25 cellular contexts compared by ENCODE assay signal in the genomic region with DNA sequence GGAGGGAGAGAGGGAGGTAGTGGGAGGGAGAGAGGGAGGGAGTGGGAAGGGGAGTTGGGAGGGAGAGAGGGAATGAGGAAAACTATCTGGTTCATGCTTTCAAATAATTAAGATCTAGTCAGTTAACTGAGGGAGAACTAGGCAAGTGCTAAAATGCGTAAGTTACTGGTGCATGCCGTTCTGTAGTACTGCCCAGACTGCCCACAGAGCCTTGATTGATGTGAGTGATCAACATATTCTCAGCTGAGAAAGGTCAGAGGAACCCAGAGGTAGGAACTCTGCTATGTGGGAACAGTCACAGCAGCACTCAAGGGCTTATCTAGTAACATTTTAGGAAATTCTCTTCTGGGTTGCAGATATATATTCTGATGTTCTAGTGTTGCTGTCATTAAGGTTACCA.
DNase-seq lines count a peak whose midpoint lies in the region; ATAC-seq, FAIRE-seq and TF ChIP-seq lines count a peak whose summit lies in the region.
"Had no signal": no experiment of that assay in that cellular context is flagged by ENCODE, and none has a peak within 500 bp of the region (broad histone marks: within the 10 kb centered on the region; RNA-seq: fewer than 3 reads in every experiment).

No MANE protein-coding gene starts in this region.

- H3K4me2 ChIP-seq in HepG2 (ENCODE audit: low read depth, low read length), result no peak overlapping the region
- H3K4me2 ChIP-seq in endothelial cell of umbilical vein (ENCODE audit: insufficient read depth, low read length), result no peak overlapping the region
- H3K4me2 ChIP-seq: BLaER1 had no signal

- in situ Hi-C loops in HepG2 (cut with HindIII; ENCODE audit: extremely low pct_ligation_motif_present, low pct_unique_long_range_greater_than_20kb), result no loop called here

- TF ChIP-seq RAD21 in HepG2 (CRISPR knock-in tag; IDR thresholded peaks at IDR 0.05), result no peak

- dilution Hi-C loops in endothelial cell of umbilical vein (cut with MboI; ENCODE audit: extremely low pct_ligation_motif_present, low sequenced_read_pairs), result no loop called here

- POLR2A ChIA-PET in HepG2 (lab: Yijun Ruan, JAX), result no interaction called here
- POLR2A ChIA-PET in endothelial cell of umbilical vein (lab: Charles Lee), result no interaction called here

- 10% methylated on average over 2 of the region's 2 CpGs for WGBS in HepG2 (ENCODE audit: low lambda C conversion rate)
- 17% methylated on average over 2 of the region's 2 CpGs for WGBS in right lobe of liver (ENCODE audit: insufficient coverage, low coverage, low lambda C conversion rate, missing lambda C conversion rate)

- TF ChIP-seq CTCF in HepG2 (CRISPR knock-in tag; IDR thresholded peaks at IDR 0.05) (no peak), right lobe of liver (IDR thresholded peaks at IDR 0.05) (no peak), endothelial cell of umbilical vein (IDR thresholded peaks at IDR 0.05; ENCODE audit: extremely low read depth in 1 of 2, insufficient read depth in 1 of 2, low read depth in 1 of 2, low read length in 2 of 2) (no peak), vagina (IDR thresholded peaks at IDR 0.05) (no peak)

- H3K9me3 ChIP-seq in HepG2 (ENCODE audit: low read length) (no peaks in the 10 kb centered on the region), right lobe of liver (no peaks in the 10 kb centered on the region), endothelial cell of umbilical vein (replicated peaks; ENCODE audit: control insufficient read depth, insufficient read depth, low read length) (no peaks in the 10 kb centered on the region), vagina (no peaks in the 10 kb centered on the region)
- H3K9me3 ChIP-seq: BLaER1, Caco-2, HAP-1 had no signal

- no peak for FAIRE-seq in HepG2 (lab: Jason Lieb, UNC)
- peak; percentile 4 for FAIRE-seq in endothelial cell of umbilical vein (lab: Jason Lieb, UNC)
- FAIRE-seq: A204.1, D721Med, GM12878, GM19239, H54 had no signal

- no peaks in the 10 kb centered on the region for H3K4me1 ChIP-seq in HepG2 (ENCODE audit: insufficient read depth, low read length)
- no peaks in the 10 kb centered on the region for H3K4me1 ChIP-seq in right lobe of liver
- H3K4me1 ChIP-seq in endothelial cell of umbilical vein (ENCODE audit: control insufficient read depth, extremely low read depth, insufficient read depth, low read length), result no peaks in the 10 kb centered on the region
- no peaks in the 10 kb centered on the region for H3K4me1 ChIP-seq in vagina
- H3K4me1 ChIP-seq: BLaER1, Caco-2, HAP-1 had no signal

- H4K20me1 ChIP-seq in HepG2 (ENCODE audit: insufficient read depth, low read length) (no peaks in the 10 kb centered on the region), endothelial cell of umbilical vein (replicated peaks; ENCODE audit: control insufficient read depth, extremely low read depth, insufficient read depth, low read length) (no peaks in the 10 kb centered on the region)
- H4K20me1 ChIP-seq: BLaER1 had no signal

- no peaks in the 10 kb centered on the region for H3K79me2 ChIP-seq in HepG2 (ENCODE audit: insufficient read depth, low read length)
- no peaks in the 10 kb centered on the region for H3K79me2 ChIP-seq in endothelial cell of umbilical vein (ENCODE audit: control insufficient read depth, insufficient read depth, low read length)

- H3K27ac ChIP-seq in HepG2 (ENCODE audit: extremely low read length, insufficient read depth, low read length) (no peak overlapping the region), right lobe of liver (no peak overlapping the region), endothelial cell of umbilical vein (ENCODE audit: insufficient read depth, low read depth, low read length) (no peak overlapping the region), vagina (no peak overlapping the region)
- H3K27ac ChIP-seq: 22Rv1, BLaER1, C4-2B had no signal

- CTCF ChIA-PET in HepG2 (lab: Yijun Ruan, JAX; ENCODE audit: low intra/inter-chr PET ratio, low total read pairs), result no interaction called here
- CTCF ChIA-PET in endothelial cell of umbilical vein (lab: Charles Lee), result no interaction called here

- H3K27me3 ChIP-seq in HepG2 (ENCODE audit: control insufficient read depth in 1 of 2, insufficient read depth in 2 of 2, low read length in 2 of 2) (no peaks in the 10 kb centered on the region), right lobe of liver (no peaks in the 10 kb centered on the region), endothelial cell of umbilical vein (ENCODE audit: control insufficient read depth in 2 of 2, insufficient read depth in 2 of 2, low read length in 2 of 2) (no peaks in the 10 kb centered on the region), vagina (no peaks in the 10 kb centered on the region)
- H3K27me3 ChIP-seq: BLaER1 had no signal

- intact Hi-C loops in HepG2 (cut with micrococcal nuclease; ENCODE audit: unreplicated experiment) (no loop called here), right lobe of liver (cut with DNase I) (no loop called here), endothelial cell of umbilical vein (cut with micrococcal nuclease) (no loop called here), Right ventricle myocardium superior (cut with DNase I) (no loop called here), vagina (cut with DNase I) (no loop called here)

- H3K4me3 ChIP-seq in HepG2 (replicated peaks in 1 of 3; ENCODE audit: insufficient read depth in 1 of 3, low read depth in 2 of 3, low read length in 3 of 3) (no peak overlapping the region), right lobe of liver (no peak overlapping the region), endothelial cell of umbilical vein (replicated peaks in 1 of 3; ENCODE audit: insufficient read depth in 1 of 3, low read depth in 1 of 3, low read length in 3 of 3) (no peak overlapping the region), vagina (no peak overlapping the region)
- H3K4me3 ChIP-seq: BLaER1, GM12878, HAP-1 had no signal

- no peak for ATAC-seq in HepG2
- ATAC-seq in right lobe of liver, result no peak
- ATAC-seq in Right ventricle myocardium superior (ENCODE audit: poor library complexity), result no peak
- ATAC-seq: CD8-positive, alpha-beta T cell; GM12878 had no signal

- no peak for TF ChIP-seq POLR2A in HepG2 (IDR thresholded peaks at IDR 0.05; ENCODE audit: insufficient read depth in 1 of 2, low read depth in 2 of 2, low read length in 2 of 2)
- no peak for TF ChIP-seq POLR2A in right lobe of liver (IDR thresholded peaks at IDR 0.05)
- no peak for TF ChIP-seq POLR2A in endothelial cell of umbilical vein (IDR thresholded peaks at IDR 0.05; ENCODE audit: low read depth, low read length)
- no peak for TF ChIP-seq POLR2A in vagina (IDR thresholded peaks at IDR 0.05)

- H3K36me3 ChIP-seq in HepG2 (replicated peaks in 1 of 2; ENCODE audit: control insufficient read depth in 1 of 2, insufficient read depth in 2 of 2, low read length in 2 of 2) (no peaks in the 10 kb centered on the region), right lobe of liver (no peaks in the 10 kb centered on the region), endothelial cell of umbilical vein (ENCODE audit: control insufficient read depth in 2 of 2, extremely low read depth in 1 of 2, insufficient read depth in 2 of 2, low read length in 2 of 2) (no peaks in the 10 kb centered on the region), vagina (no peaks in the 10 kb centered on the region)
- H3K36me3 ChIP-seq: BLaER1, HAP-1 had no signal

- H2AFZ ChIP-seq in HepG2 (ENCODE audit: low read length), result no peak overlapping the region
- no peak overlapping the region for H2AFZ ChIP-seq in endothelial cell of umbilical vein (ENCODE audit: low read depth, low read length)

- H3K9me1 ChIP-seq in endothelial cell of umbilical vein (replicated peaks; ENCODE audit: control insufficient read depth, extremely low read depth, insufficient read depth, low read length), result no peaks in the 10 kb centered on the region

- BruUV-seq in HepG2 (replicated peaks; lab: Mats Ljungman, UMichigan) (no TSS peak), endothelial cell of umbilical vein (replicated peaks; lab: Mats Ljungman, UMichigan) (no TSS peak)

- DNase-seq in HepG2 (ENCODE audit: low spot score) (no peak), right lobe of liver (no peak), endothelial cell of umbilical vein (ENCODE audit: low read depth, low spot score) (no peak), left kidney (ENCODE audit: low read depth, low spot score) (peak; percentile 4), Right ventricle myocardium superior (no peak), NCI-H2227 treated with DMSO at 0.1 percent for 48 hours (lab: John Stamatoyannopoulos, UW) (no peak), vagina (ENCODE audit: extremely low spot score in 2 of 2) (no peak)
- DNase-seq: Caco-2; CD4-positive, CD25-positive, alpha-beta regulatory T cell; CD8-positive, alpha-beta T cell; DMS 273 treated with DMSO at 0.1 percent for 48 hours; DMS79; EL; GDM1; GOT3; HFFc6 had no signal

- H3K9ac ChIP-seq in HepG2 (ENCODE audit: insufficient read depth, low read depth, low read length) (no peak overlapping the region), endothelial cell of umbilical vein (replicated peaks; ENCODE audit: extremely low read depth, insufficient read depth, low read length) (no peak overlapping the region)
- H3K9ac ChIP-seq: BLaER1 had no signal

- TF ChIP-seq EP300 in HepG2 (IDR thresholded peaks at IDR 0.05; ENCODE audit: low read depth in 2 of 2, low read length in 2 of 2), result no peak
- no peak for TF ChIP-seq EP300 in HepG2 (CRISPR knock-in tag; IDR thresholded peaks at IDR 0.05; ENCODE audit: borderline replicate concordance)

TF ChIP-seq in HepG2, 621 proteins besides CTCF, POLR2A, EP300 and RAD21 (continues in another document):
- no peak for TF ChIP-seq ISX (CRISPR knock-in tag; conservative IDR thresholded peaks at IDR 0.05)
- TF ChIP-seq PITX1 (CRISPR knock-in tag; IDR thresholded peaks at IDR 0.05), result no peak
- no peak for TF ChIP-seq ATAD3A (CRISPR knock-in tag; IDR thresholded peaks at IDR 0.05)
- TF ChIP-seq SIN3B (IDR thresholded peaks at IDR 0.05; ENCODE audit: low read length), result no peak
- no peak for TF ChIP-seq ZSCAN21 (CRISPR knock-in tag; IDR thresholded peaks at IDR 0.05; ENCODE audit: borderline replicate concordance)
- TF ChIP-seq PCBP2 (optimal IDR thresholded peaks at IDR 0.05; ENCODE audit: low read depth, low read length, poor library complexity, severe bottlenecking), result peak; percentile 56

TF ChIP-seq in endothelial cell of umbilical vein, 7 proteins besides CTCF, POLR2A, EP300 and RAD21:
- TF ChIP-seq FOS (IDR thresholded peaks at IDR 0.05; ENCODE audit: borderline replicate concordance, insufficient read depth, low read length) (no peak), JUN (IDR thresholded peaks at IDR 0.05; ENCODE audit: borderline replicate concordance, insufficient read depth, insufficient read length, low read depth) (no peak)
